In the genomic region with DNA sequence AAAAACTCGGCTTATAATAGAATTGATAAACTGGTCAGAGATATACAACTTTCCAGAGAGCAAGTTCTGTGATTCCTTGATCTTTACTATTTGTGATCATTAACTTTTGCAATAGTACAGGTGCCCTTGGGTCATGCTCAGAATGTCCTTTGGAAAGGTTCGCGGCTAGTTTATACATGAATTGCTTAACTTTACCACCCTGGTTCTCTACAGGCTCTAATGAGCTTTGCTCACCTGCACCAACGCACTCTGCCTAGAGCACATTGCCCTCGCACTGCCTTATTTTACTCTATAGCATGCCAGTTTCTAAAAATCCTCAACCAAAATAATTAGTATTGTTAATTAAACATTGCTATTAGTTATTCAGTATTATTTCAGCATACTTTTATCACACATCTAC, we compare ENCODE assay signal across 23 cellular contexts.
DNase-seq lines count a peak whose midpoint lies in the region; ATAC-seq and TF ChIP-seq lines count a peak whose summit lies in the region.
"Had no signal": no experiment of that assay in that cellular context is flagged by ENCODE, and none has a peak within 500 bp of the region (broad histone marks: within the 10 kb centered on the region; RNA-seq: fewer than 3 reads in every experiment).

No MANE protein-coding gene starts in this region.

- no peaks in the 10 kb centered on the region for H3K27me3 ChIP-seq in hepatocyte
- H3K27me3 ChIP-seq: BE2C, BLaER1 had no signal

- no peak overlapping the region for H3K27ac ChIP-seq in hepatocyte
- H3K27ac ChIP-seq: BLaER1 had no signal

- no peak overlapping the region for H3K4me2 ChIP-seq in hepatocyte
- H3K4me2 ChIP-seq: BLaER1 had no signal

- no peaks in the 10 kb centered on the region for H3K9me2 ChIP-seq in hepatocyte (replicated peaks; ENCODE audit: insufficient read depth)

- no peaks in the 10 kb centered on the region for H3K4me1 ChIP-seq in hepatocyte (ENCODE audit: insufficient read depth)
- H3K4me1 ChIP-seq: BE2C, BLaER1 had no signal

- no peak overlapping the region for H3K4me3 ChIP-seq in hepatocyte
- H3K4me3 ChIP-seq: BLaER1 had no signal

- ATAC-seq in left lobe of liver, result peak; percentile 98
- ATAC-seq in HG03354 (IDR thresholded peaks at IDR 0.05; ENCODE audit: poor library complexity, severe bottlenecking, unreplicated experiment), result no peak

- DNase-seq in HuH-7 (ENCODE audit: low spot score) (peak; percentile 22), hepatocyte (ENCODE audit: low spot score) (peak; percentile 30), left lobe of liver (ENCODE audit: low spot score) (peak; percentile 78), renal cortical epithelial cell (ENCODE audit: low read depth) (peak; percentile 7), NCI-H2081 treated with DMSO at 0.1 percent for 48 hours (lab: John Stamatoyannopoulos, UW) (no peak), GF-D8 (lab: John Stamatoyannopoulos, UW) (no peak)
- DNase-seq: 8988T; ACHN; BE2C; C1 segment of cervical spinal cord; CD4-positive, alpha-beta memory T cell; CD4-positive, CD25-positive, alpha-beta regulatory T cell; CD8-positive, alpha-beta memory T cell; COR-L47; DMS 273 treated with DMSO at 0.1 percent for 48 hours; DMS153; DMS53; DMS79; DND-41; EL; GDM1 had no signal

- no peak overlapping the region for H2AFZ ChIP-seq in hepatocyte

- H3K9me3 ChIP-seq in hepatocyte (ENCODE audit: low read depth), result no peaks in the 10 kb centered on the region
- H3K9me3 ChIP-seq: BE2C, BLaER1 had no signal

- WGBS in hepatocyte (ENCODE audit: low lambda C conversion rate, missing lambda C conversion rate), result 78% methylated on average over 5 of the region's 5 CpGs

- no peak for TF ChIP-seq CTCF in hepatocyte (IDR thresholded peaks at IDR 0.05; ENCODE audit: poor library complexity)

- H3K36me3 ChIP-seq in hepatocyte (replicated peaks; ENCODE audit: insufficient read depth, low read depth), result no peaks in the 10 kb centered on the region
- H3K36me3 ChIP-seq: BE2C, BLaER1 had no signal

- no peaks in the 10 kb centered on the region for H4K20me1 ChIP-seq in hepatocyte (ENCODE audit: insufficient read depth, poor library complexity, severe bottlenecking)
- H4K20me1 ChIP-seq: BLaER1 had no signal

- H3K79me2 ChIP-seq in hepatocyte, result no peaks in the 10 kb centered on the region

Comparison
In these comparisons a context has a peak if more than half of its experiments do, and no peak if none do; other contexts are left out.
1. DNase-seq: peak in HuH-7 (single experiment), hepatocyte (single experiment), left lobe of liver (single experiment) and renal cortical epithelial cell (single experiment); none in NCI-H2081 treated with DMSO at 0.1 percent for 48 hours (single experiment) and GF-D8 (single experiment).